1 cellular context compared by ENCODE assay signal in genomic region chr7:130930260-130930659, GRCh38.
TF ChIP-seq lines count a peak whose summit lies in the region.

No MANE protein-coding gene starts in this region.

TF ChIP-seq in SK-N-SH treated with all-trans-retinoic acid at 6 μM for 48 hours, 23 proteins besides CTCF, POLR2A, EP300 and RAD21 (continued from another document):
- no peak for TF ChIP-seq CSRNP3 (CRISPR knock-in tag; IDR thresholded peaks at IDR 0.05)
TF ChIP-seq in SK-N-SH treated with all-trans-retinoic acid at 6 μM for 48 hours: peak in this region for 0.
